8 cellular contexts compared by ENCODE assay signal in genomic region chr5:119315516-119315949, GRCh38. TPM values are rescaled to one million over a fixed set of nuclear protein-coding genes. Genes with fewer than 3 reads are reported as not detected.
DNase-seq lines count a peak whose midpoint lies in the region; ATAC-seq and TF ChIP-seq lines count a peak whose summit lies in the region.

No MANE protein-coding gene starts in this region.

- peaks cover 26% of the 10 kb centered on the region; the same call in 1 of the 2 replicates for H3K79me2 ChIP-seq in OCI-LY7 (ENCODE audit: insufficient read depth, low read depth, low read length)

- peak overlapping the region; percentile 69 for H3K4me2 ChIP-seq in OCI-LY7 (ENCODE audit: low read length)

- H4K20me1 ChIP-seq in OCI-LY7 (ENCODE audit: insufficient read depth, low read length), result no peaks in the 10 kb centered on the region

- whole genome bisulfite sequencing in adrenal gland, 4 donors, result 6 to 17% (median 10%) methylated on average over 1 to 2 of the region's 2 CpGs
- WGBS in right lobe of liver (ENCODE audit: insufficient coverage, low coverage, low lambda C conversion rate, missing lambda C conversion rate), result 10% methylated on average over 1 of the region's 2 CpGs
- 0 to 3% methylated on average over 2 of the region's 2 CpGs for WGBS in lower leg skin, 2 donors

- H3K27ac ChIP-seq in OCI-LY7 (ENCODE audit: low read depth, low read length, poor library complexity, severe bottlenecking), result peak overlapping the region; percentile 57
- H3K27ac ChIP-seq in adrenal gland, result no peak overlapping the region
- no peak overlapping the region for H3K27ac ChIP-seq in right lobe of liver

- H3K36me3 ChIP-seq in OCI-LY7 (ENCODE audit: insufficient read depth, low read length) (no peaks in the 10 kb centered on the region; the same call in 1 of the 2 replicates), adrenal gland (replicated peaks in 1 of 2) (no peaks in the 10 kb centered on the region), right lobe of liver (no peaks in the 10 kb centered on the region)

- CTCF ChIA-PET in Calu3 (lab: Charles Lee) (interaction anchor here (0.7 to 1.8 kb wide), 11 partner anchors 8 to 189 kb away, joined by 3 to 9 read pairs (median 4); no protein-coding TSS in a partner anchor), OCI-LY7 (lab: Charles Lee; ENCODE audit: unreplicated experiment) (interaction anchor here (0.6 to 2.3 kb wide), 13 partner anchors 14 to 292 kb away, joined by 3 to 14 read pairs (median 3); no protein-coding TSS in a partner anchor)

- H3K4me3 Mint-ChIP-seq in Calu3 (ENCODE audit: low read depth, unreplicated experiment), result no peak overlapping the region

- no TSS peak for BruUV-seq in Calu3 (replicated peaks; lab: Mats Ljungman, UMichigan)
- BruUV-seq in OCI-LY7 (replicated peaks; lab: Mats Ljungman, UMichigan), result no TSS peak

- no peaks in the 10 kb centered on the region for H3K9me3 ChIP-seq in OCI-LY7 (ENCODE audit: low read length)
- H3K9me3 ChIP-seq in adrenal gland (replicated peaks in 1 of 3), result no peaks in the 10 kb centered on the region
- H3K9me3 ChIP-seq in right lobe of liver, result no peaks in the 10 kb centered on the region

- H3K9me3 Mint-ChIP-seq in Calu3 (ENCODE audit: low read depth, unreplicated experiment), result no peaks in the 10 kb centered on the region

- ATAC-seq in HG03139 (IDR thresholded peaks at IDR 0.05; ENCODE audit: unreplicated experiment) (peak; percentile 60), right lobe of liver (peak; percentile 76 to 91 (median 81))

- intact Hi-C loops in Calu3 (cut with micrococcal nuclease; ENCODE audit: unreplicated experiment) (loop anchor here (1.0 kb wide), 1 partner anchor 97 kb away; no protein-coding TSS in a partner anchor), OCI-LY7 (cut with micrococcal nuclease; ENCODE audit: unreplicated experiment) (loop anchor here (1.0 kb wide), 4 partner anchors 21 to 327 kb away; partner anchors contain the start of gene DTWD2), adrenal gland (cut with DNase I) (no loop called here), right lobe of liver (cut with DNase I) (no loop called here), lower leg skin (cut with DNase I; ENCODE audit: low total_unique reads) (no loop called here)

- TF ChIP-seq CTCF in Calu3 (IDR thresholded peaks at IDR 0.05; ENCODE audit: unreplicated experiment) (peak; percentile 25), OCI-LY7 (conservative IDR thresholded peaks at IDR 0.05; ENCODE audit: low read length) (peak; percentile 84), adrenal gland (IDR thresholded peaks at IDR 0.05) (peak in 4 of 6 experiments; percentile 19 to 38 (median 28)), right lobe of liver (IDR thresholded peaks at IDR 0.05) (peak; percentile 26 to 48 (median 30)), lower leg skin (IDR thresholded peaks at IDR 0.05) (no peak)

- POLR2A ChIA-PET in OCI-LY7 (lab: Charles Lee), result interaction anchor here (0.6 to 17.9 kb wide), 23 partner anchors 11 to 327 kb away, joined by 3 to 286 read pairs (median 5); partner anchors contain the start of gene DTWD2

- peak; percentile 35 for DNase-seq in Calu3
- DNase-seq in GM19240 (ENCODE audit: insufficient read length, low spot score), result peak; percentile 35
- DNase-seq in OCI-LY7 (ENCODE audit: low spot score), result peak; percentile 81
- DNase-seq in adrenal gland, result peak in 4 of 7 donors; percentile 22 to 45 (median 35)
- DNase-seq in right lobe of liver, result peak in 1 of 3 donors; percentile 69
- no peak for DNase-seq in lower leg skin (ENCODE audit: low spot score in 2 of 2)
- no peak for DNase-seq in HK-2 (ENCODE audit: unreplicated experiment)

- H3K27ac Mint-ChIP-seq in Calu3 (ENCODE audit: unreplicated experiment), result no peak overlapping the region

- peak overlapping the region; percentile 1; the same call in 1 of the 2 replicates for H2AFZ ChIP-seq in OCI-LY7 (ENCODE audit: low read length)

- H3K27me3 Mint-ChIP-seq in Calu3 (ENCODE audit: unreplicated experiment), result no peaks in the 10 kb centered on the region

- no peaks in the 10 kb centered on the region for H3K4me1 Mint-ChIP-seq in Calu3 (ENCODE audit: low read depth, unreplicated experiment)

- H3K9me2 ChIP-seq in OCI-LY7 (ENCODE audit: insufficient read depth, low read length), result no peaks in the 10 kb centered on the region

- no peak for TF ChIP-seq POLR2A in adrenal gland (IDR thresholded peaks at IDR 0.05)
- TF ChIP-seq POLR2A in right lobe of liver (IDR thresholded peaks at IDR 0.05), result no peak
- TF ChIP-seq POLR2A in lower leg skin (IDR thresholded peaks at IDR 0.05), result no peak

- no peaks in the 10 kb centered on the region for H3K36me3 Mint-ChIP-seq in Calu3 (ENCODE audit: insufficient read depth, unreplicated experiment)

- no peaks in the 10 kb centered on the region for H3K27me3 ChIP-seq in adrenal gland
- no peaks in the 10 kb centered on the region for H3K27me3 ChIP-seq in right lobe of liver

- H3K4me1 ChIP-seq in OCI-LY7 (ENCODE audit: insufficient read depth, low read length, poor library complexity, severe bottlenecking) (peaks cover 100% of the 10 kb centered on the region), adrenal gland (replicated peaks in 1 of 2) (no peaks in the 10 kb centered on the region), right lobe of liver (peaks cover 0 to 4% (median 0%) of the 10 kb centered on the region in 4 donors)

- H3K4me3 ChIP-seq in OCI-LY7 (ENCODE audit: low read depth, low read length, poor library complexity, severe bottlenecking) (peak overlapping the region; percentile 5), adrenal gland (no peak overlapping the region), right lobe of liver (no peak overlapping the region), lower leg skin (ENCODE audit: low read depth, poor library complexity, severe bottlenecking) (no peak overlapping the region)

RNA-seq across cellular contexts. Expression of gene TNFAIP8, which starts 40.3 kb away (rescaled TPM):
- 24.2 and 30.6 TPM in 2 replicates for total RNA-seq in Calu3 (2022)
- total RNA-seq in OCI-LY7 (2014; rRNA removed; shearing (Covaris generic)), result 92.9 and 95.1 TPM in 2 replicates
- 75.4 and 94.5 TPM in 2 replicates for total RNA-seq in OCI-LY7 (2022)
- total RNA-seq in adrenal gland, result 10 to 100 TPM in 2 of 8 donors, 1 to 10 TPM in 6; 1.4 to 12.7 (median 7.0) TPM
- 1 to 10 TPM; 3.1 to 6.3 (median 3.9) TPM for polyA plus RNA-seq in adrenal gland
- total RNA-seq in right lobe of liver, result 10 to 100 TPM in 2 of 6 experiments, 1 to 10 TPM in 4; 2.2 to 26.7 (median 5.4) TPM
- 10 to 100 TPM; 52.0 to 61.2 (median 54.7) TPM for total RNA-seq in lower leg skin

Comparison
In these comparisons a context has a peak if more than half of its experiments do, and no peak if none do; other contexts are left out.
1. DNase-seq: peak in Calu3 (single experiment), GM19240 (single experiment), OCI-LY7 (single experiment) and adrenal gland (4 of 7); none in lower leg skin (0 of 2) and HK-2 (single experiment).
2. CTCF ChIP-seq: peak in Calu3 (single experiment), OCI-LY7 (single experiment), adrenal gland (4 of 6) and right lobe of liver (4 of 4); none in lower leg skin (0 of 3).
3. intact Hi-C loops: an anchor here in Calu3 (1.0 kb wide) and OCI-LY7 (1.0 kb wide); none called in adrenal gland, right lobe of liver and lower leg skin.